Comparison of ENCODE assay signal across 2 cellular contexts in the genomic region with DNA sequence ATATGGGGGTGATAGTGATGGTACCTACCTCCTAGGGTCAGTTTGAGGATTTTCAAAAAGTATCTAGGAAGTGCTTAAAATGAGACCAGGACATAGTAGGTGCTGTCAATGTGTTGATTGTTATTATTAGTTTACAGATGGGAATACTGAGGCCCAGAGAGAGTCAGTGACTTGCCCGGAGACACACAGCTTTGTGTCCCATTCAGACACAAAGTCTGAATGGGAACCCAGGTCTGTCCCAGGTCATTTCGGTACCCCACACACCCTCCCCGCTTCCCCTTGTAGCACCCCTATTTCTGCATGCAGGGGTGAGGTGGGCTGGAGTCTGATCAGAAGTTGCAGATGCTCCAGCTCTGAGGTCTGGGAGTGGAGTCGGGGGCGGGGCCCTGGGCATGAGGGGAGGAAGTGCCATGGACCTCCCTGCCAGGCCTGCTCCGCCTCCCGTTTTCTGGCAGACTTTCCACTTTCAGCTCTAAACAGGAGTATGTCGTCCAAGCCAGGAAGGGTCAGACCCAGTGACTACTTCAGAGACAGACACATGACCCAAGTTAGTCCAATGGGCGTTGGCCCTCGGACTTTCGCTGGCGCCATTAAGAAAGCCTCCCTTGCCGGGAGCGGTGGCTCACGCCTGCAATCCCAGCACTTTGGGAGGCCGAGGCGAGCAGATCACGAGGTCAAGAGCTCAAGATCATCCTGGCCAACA.
TF ChIP-seq lines count a peak whose summit lies in the region.

No MANE protein-coding gene starts in this region.

TF ChIP-seq in H1, 55 proteins besides CTCF, POLR2A, EP300 and RAD21:
- TF ChIP-seq EZH2 (IDR thresholded peaks at IDR 0.05; ENCODE audit: low read depth, low read length, severe bottlenecking) (no peak), RFX5 (IDR thresholded peaks at IDR 0.05; ENCODE audit: borderline replicate concordance, low read depth, low read length) (no peak), SIX5 (IDR thresholded peaks at IDR 0.05; ENCODE audit: low read depth, low read length) (no peak), CEBPB (IDR thresholded peaks at IDR 0.05; ENCODE audit: low read depth, low read length) (no peak), KDM1A (IDR thresholded peaks at IDR 0.05; ENCODE audit: borderline replicate concordance, low read length) (peak; percentile 53; the same call in 1 of the 2 replicates), POLR2AphosphoS5 (IDR thresholded peaks at IDR 0.05; ENCODE audit: low read depth, low read length) (no peak), KDM4A (IDR thresholded peaks at IDR 0.05; ENCODE audit: low read depth, low read length, severe bottlenecking) (no peak), MAFK (IDR thresholded peaks at IDR 0.05; ENCODE audit: low read depth, low read length) (no peak)

TF ChIP-seq in GM12891, 5 proteins besides CTCF, POLR2A, EP300 and RAD21:
- TF ChIP-seq POLR2AphosphoS5 (IDR thresholded peaks at IDR 0.05; ENCODE audit: low read depth, low read length): no peak
- TF ChIP-seq SPI1 (IDR thresholded peaks at IDR 0.05; ENCODE audit: low read depth, low read length): no peak
- no peak for TF ChIP-seq POU2F2 (IDR thresholded peaks at IDR 0.05; ENCODE audit: low read depth, low read length)
- no peak for TF ChIP-seq PAX5 (IDR thresholded peaks at IDR 0.05; ENCODE audit: insufficient read depth, low read length, severe bottlenecking)
- no peak for TF ChIP-seq TAF1 (IDR thresholded peaks at IDR 0.05; ENCODE audit: low read depth, low read length)
